In genomic region chr3:70383360-70383831, GRCh38 we compare ENCODE assay signal across 1 cellular context.
A peak's percentile ranks its signal among the peaks of the same experiment; 100 is the strongest.
TF ChIP-seq lines count a peak whose summit lies in the region.

No MANE protein-coding gene starts in this region.

TF ChIP-seq in GM12878, 131 proteins besides CTCF, POLR2A, EP300 and RAD21 (continued from another document):
- TF ChIP-seq DPF2 (IDR thresholded peaks at IDR 0.05) (0 out of 2 replicates have a peak, but pooled peaks have one; percentile 21), JUNB (IDR thresholded peaks at IDR 0.05) (peak; percentile 94)
- TF ChIP-seq, protein P1, sequence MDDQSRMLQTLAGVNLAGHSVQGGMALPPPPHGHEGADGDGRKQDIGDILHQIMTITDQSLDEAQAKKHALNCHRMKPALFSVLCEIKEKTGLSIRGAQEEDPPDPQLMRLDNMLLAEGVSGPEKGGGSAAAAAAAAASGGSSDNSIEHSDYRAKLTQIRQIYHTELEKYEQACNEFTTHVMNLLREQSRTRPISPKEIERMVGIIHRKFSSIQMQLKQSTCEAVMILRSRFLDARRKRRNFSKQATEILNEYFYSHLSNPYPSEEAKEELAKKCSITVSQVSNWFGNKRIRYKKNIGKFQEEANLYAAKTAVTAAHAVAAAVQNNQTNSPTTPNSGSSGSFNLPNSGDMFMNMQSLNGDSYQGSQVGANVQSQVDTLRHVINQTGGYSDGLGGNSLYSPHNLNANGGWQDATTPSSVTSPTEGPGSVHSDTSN (IDR thresholded peaks at IDR 0.05; ENCODE audit: insufficient replicate concordance, low read depth, low read length): no peak
